In the genomic region with DNA sequence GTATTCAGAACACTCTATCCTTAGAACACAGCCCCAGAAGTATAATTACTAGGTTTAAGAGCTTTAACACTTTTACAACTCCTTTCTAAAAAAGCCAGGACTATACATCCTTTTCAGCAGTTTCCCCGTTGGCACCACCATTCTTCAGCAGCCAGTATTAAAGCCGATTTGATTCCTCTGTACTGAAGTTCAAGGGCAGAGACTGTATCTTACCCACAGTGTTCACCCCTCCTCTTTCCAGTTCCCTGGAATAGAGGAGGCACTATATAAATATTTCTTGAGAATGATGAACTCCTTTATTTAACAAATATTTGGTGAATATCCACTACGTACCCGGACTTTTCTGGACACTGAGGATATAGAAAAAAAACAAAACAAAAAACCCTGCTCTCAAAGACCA, we compare ENCODE assay signal across 16 cellular contexts. TPM values are rescaled to one million over a fixed set of nuclear protein-coding genes. Genes with fewer than 3 reads are reported as not detected.
DNase-seq lines count a peak whose midpoint lies in the region; ATAC-seq, FAIRE-seq and TF ChIP-seq lines count a peak whose summit lies in the region.
"Had no signal": no experiment of that assay in that cellular context is flagged by ENCODE, and none has a peak within 500 bp of the region (broad histone marks: within the 10 kb centered on the region; RNA-seq: fewer than 3 reads in every experiment).

No MANE protein-coding gene starts in this region.

- H4K20me1 ChIP-seq in HepG2 (ENCODE audit: insufficient read depth, low read length) (peaks cover 39% of the 10 kb centered on the region), H9 (ENCODE audit: control insufficient read depth, insufficient read depth, insufficient read length) (no peaks in the 10 kb centered on the region)

- no peak overlapping the region for H3T11ph ChIP-seq in H9 (ENCODE audit: low read length)

- H3K9ac ChIP-seq in HepG2 (ENCODE audit: insufficient read depth, low read depth, low read length) (no peak overlapping the region), H9 (ENCODE audit: extremely low read depth, insufficient read length, low read length) (no peak overlapping the region)
- H3K9ac ChIP-seq: BLaER1 had no signal

- no peaks in the 10 kb centered on the region for H3K9me3 Mint-ChIP-seq in MCF 10A (ENCODE audit: unreplicated experiment)
- H3K9me3 Mint-ChIP-seq in H9, result peaks cover 6 to 26% of the 10 kb centered on the region in 2 experiments; a peak in 4 of 5 replicates
- H3K9me3 Mint-ChIP-seq: CD4-positive, alpha-beta memory T cell had no signal

- intact Hi-C loops in MCF 10A (cut with micrococcal nuclease), result no loop called here
- intact Hi-C loops in breast epithelium (cut with DNase I; ENCODE audit: low total_unique reads), result no loop called here
- intact Hi-C loops in right lobe of liver (cut with DNase I), result no loop called here
- intact Hi-C loops in HepG2 (cut with micrococcal nuclease; ENCODE audit: unreplicated experiment), result no loop called here
- intact Hi-C loops in pancreas (cut with DNase I), result no loop called here

- H3K4ac ChIP-seq in H9 (ENCODE audit: low read depth, low read length), result no peak overlapping the region

- no peak overlapping the region for H3K56ac ChIP-seq in H9 (ENCODE audit: insufficient read length, low read depth, low read length)

- TF ChIP-seq EP300 in HepG2 (IDR thresholded peaks at IDR 0.05; ENCODE audit: low read depth in 2 of 2, low read length in 2 of 2), result no peak
- TF ChIP-seq EP300 in HepG2 (CRISPR knock-in tag; IDR thresholded peaks at IDR 0.05; ENCODE audit: borderline replicate concordance), result no peak

- POLR2A ChIA-PET in MCF 10A (lab: Yijun Ruan, JAX), result interaction anchor here (2.2 kb wide), 1 partner anchor 10 kb away, joined by 5 read pairs; no protein-coding TSS in a partner anchor
- POLR2A ChIA-PET in HepG2 (lab: Yijun Ruan, JAX), result no interaction called here

- no peak overlapping the region for H2BK5ac ChIP-seq in H9 (ENCODE audit: insufficient read length, low read length)

- DNase-seq in MCF 10A (ENCODE audit: unreplicated experiment) (no peak), breast epithelium (ENCODE audit: low spot score in 2 of 2) (no peak), right lobe of liver (no peak), HepG2 (ENCODE audit: low spot score) (no peak), pancreas (no peak), H9 (no peak), activated gamma-delta T cell treated with Interleukin-2 at 50 U/mL for 16 hours (no peak)
- DNase-seq: 8988T; CD4-positive, alpha-beta memory T cell; DMS153; GF-D8; GOT3; H7 had no signal

- no peaks in the 10 kb centered on the region for H3K36me3 ChIP-seq in breast epithelium
- H3K36me3 ChIP-seq in right lobe of liver, result no peaks in the 10 kb centered on the region
- peaks cover 0 to 10% of the 10 kb centered on the region in 2 experiments; a peak in 1 of 5 replicates for H3K36me3 ChIP-seq in HepG2 (replicated peaks in 1 of 2; ENCODE audit: control insufficient read depth in 1 of 2, insufficient read depth in 2 of 2, low read length in 2 of 2)
- no peaks in the 10 kb centered on the region for H3K36me3 ChIP-seq in pancreas

- H3K4me3 ChIP-seq in breast epithelium, result no peak overlapping the region
- H3K4me3 ChIP-seq in right lobe of liver, result no peak overlapping the region
- H3K4me3 ChIP-seq in HepG2 (replicated peaks in 1 of 3; ENCODE audit: insufficient read depth in 1 of 3, low read depth in 2 of 3, low read length in 3 of 3), result no peak overlapping the region
- no peak overlapping the region for H3K4me3 ChIP-seq in pancreas
- H3K4me3 ChIP-seq: BLaER1 had no signal

- H3K27me3 Mint-ChIP-seq in MCF 10A (ENCODE audit: insufficient read depth, unreplicated experiment), result no peaks in the 10 kb centered on the region
- no peaks in the 10 kb centered on the region for H3K27me3 Mint-ChIP-seq in H9 (ENCODE audit: low read depth)
- H3K27me3 Mint-ChIP-seq: CD4-positive, alpha-beta memory T cell had no signal

- H3K36me3 Mint-ChIP-seq in MCF 10A (ENCODE audit: insufficient read depth, unreplicated experiment), result peaks cover 16% of the 10 kb centered on the region
- peaks cover 17 to 46% (median 19%) of the 10 kb centered on the region in 3 experiments for H3K36me3 Mint-ChIP-seq in H9 (ENCODE audit: insufficient read depth in 1 of 3, low read depth in 3 of 3)

- H2BK20ac ChIP-seq in H9 (ENCODE audit: low read depth, low read length, poor library complexity, severe bottlenecking), result no peak overlapping the region

- peaks cover 16% of the 10 kb centered on the region for H3K79me1 ChIP-seq in H9 (ENCODE audit: insufficient read depth, low read depth, low read length, poor library complexity, severe bottlenecking)

- FAIRE-seq in HepG2 (lab: Jason Lieb, UNC) (no peak), pancreas (lab: Jason Lieb, UNC) (no peak)

- H2BK15ac ChIP-seq in H9 (ENCODE audit: low read depth, low read length), result no peak overlapping the region

- WGBS in right lobe of liver (ENCODE audit: insufficient coverage, low coverage, low lambda C conversion rate, missing lambda C conversion rate), result 30% methylated on average over 4 of the region's 4 CpGs
- 72% methylated on average over 4 of the region's 4 CpGs for WGBS in HepG2 (ENCODE audit: low lambda C conversion rate)
- 20 to 28% methylated on average over 4 of the region's 4 CpGs for WGBS in pancreas, 2 donors
- WGBS in H9 (ENCODE audit: extremely low coverage, insufficient read length, low lambda C conversion rate), result no CpG with 5 or more reads among the region's 4 CpGs

- H3K23ac ChIP-seq in H9 (ENCODE audit: insufficient read length, low read depth, low read length), result no peak overlapping the region

- no peak overlapping the region for H2AK5ac ChIP-seq in H9 (ENCODE audit: insufficient read length, low read length)

- H3K4me1 Mint-ChIP-seq in MCF 10A (ENCODE audit: insufficient read depth, unreplicated experiment) (peaks cover 21% of the 10 kb centered on the region), H9 (no peaks in the 10 kb centered on the region; a peak in 1 of 4 replicates)

- H3K18ac ChIP-seq in H9 (ENCODE audit: insufficient read length, low read depth, low read length), result no peak overlapping the region

- H3K4me3 Mint-ChIP-seq in MCF 10A (ENCODE audit: unreplicated experiment), result no peak overlapping the region
- no peak overlapping the region for H3K4me3 Mint-ChIP-seq in H9
- H3K4me3 Mint-ChIP-seq: CD14-positive monocyte; CD4-positive, alpha-beta memory T cell had no signal

- ATAC-seq in right lobe of liver, result peak in 3 of 4 donors; percentile 21 to 50 (median 27)
- no peak for ATAC-seq in HepG2
- peak; percentile 28 to 65 (median 38) for ATAC-seq in pancreas
- no peak for ATAC-seq in GM21737 (IDR thresholded peaks at IDR 0.05; ENCODE audit: unreplicated experiment)

- H3K4me2 ChIP-seq in HepG2 (ENCODE audit: low read depth, low read length) (no peak overlapping the region), H9 (ENCODE audit: insufficient read depth, insufficient read length, low read length) (no peak overlapping the region)
- H3K4me2 ChIP-seq: BLaER1 had no signal

- TF ChIP-seq CTCF in MCF 10A (IDR thresholded peaks at IDR 0.05; ENCODE audit: unreplicated experiment), result no peak
- no peak for TF ChIP-seq CTCF in breast epithelium (IDR thresholded peaks at IDR 0.05)
- TF ChIP-seq CTCF in right lobe of liver (IDR thresholded peaks at IDR 0.05), result no peak
- TF ChIP-seq CTCF in HepG2 (CRISPR knock-in tag; IDR thresholded peaks at IDR 0.05), result no peak
- TF ChIP-seq CTCF in pancreas (IDR thresholded peaks at IDR 0.05), result no peak
- TF ChIP-seq CTCF in H9 (conservative IDR thresholded peaks at IDR 0.05), result no peak

- H3K27me3 ChIP-seq in breast epithelium, result no peaks in the 10 kb centered on the region
- H3K27me3 ChIP-seq in right lobe of liver, result no peaks in the 10 kb centered on the region
- H3K27me3 ChIP-seq in HepG2 (ENCODE audit: control insufficient read depth in 1 of 2, insufficient read depth in 2 of 2, low read length in 2 of 2), result no peaks in the 10 kb centered on the region
- no peaks in the 10 kb centered on the region for H3K27me3 ChIP-seq in pancreas
- no peaks in the 10 kb centered on the region for H3K27me3 ChIP-seq in H9 (ENCODE audit: insufficient read depth, low read length)
- H3K27me3 ChIP-seq: BLaER1 had no signal

- no peaks in the 10 kb centered on the region for H3K4me1 ChIP-seq in breast epithelium
- H3K4me1 ChIP-seq in right lobe of liver, result peaks cover 0 to 34% (median 2%) of the 10 kb centered on the region in 4 donors
- H3K4me1 ChIP-seq in HepG2 (ENCODE audit: insufficient read depth, low read length), result peaks cover 53% of the 10 kb centered on the region
- H3K4me1 ChIP-seq in pancreas, result peaks cover 0 to 36% (median 25%) of the 10 kb centered on the region in 3 donors
- no peaks in the 10 kb centered on the region; the same call in 1 of the 2 replicates for H3K4me1 ChIP-seq in H9 (ENCODE audit: insufficient read depth, low read length)

- peaks cover 89% of the 10 kb centered on the region for H3K79me2 ChIP-seq in HepG2 (ENCODE audit: insufficient read depth, low read length)
- peaks cover 16% of the 10 kb centered on the region; the same call in 1 of the 2 replicates for H3K79me2 ChIP-seq in H9 (ENCODE audit: insufficient read depth, low read length)

- no peaks in the 10 kb centered on the region for H3K9me3 ChIP-seq in breast epithelium
- H3K9me3 ChIP-seq in right lobe of liver, result no peaks in the 10 kb centered on the region
- H3K9me3 ChIP-seq in HepG2 (ENCODE audit: low read length), result no peaks in the 10 kb centered on the region
- no peaks in the 10 kb centered on the region for H3K9me3 ChIP-seq in pancreas
- no peaks in the 10 kb centered on the region for H3K9me3 ChIP-seq in H9 (ENCODE audit: control insufficient read depth, low read depth, low read length)

- no peaks in the 10 kb centered on the region for H3K23me2 ChIP-seq in H9 (ENCODE audit: insufficient read length, low read depth, low read length, poor library complexity, severe bottlenecking)

- in situ Hi-C loops in HepG2 (cut with HindIII; ENCODE audit: extremely low pct_ligation_motif_present, low pct_unique_long_range_greater_than_20kb), result no loop called here

- no peak overlapping the region for H2BK12ac ChIP-seq in H9 (ENCODE audit: insufficient read length, low read depth, low read length)

- peak overlapping the region; percentile 77 for H3K27ac Mint-ChIP-seq in MCF 10A (ENCODE audit: low read depth, unreplicated experiment)
- H3K27ac Mint-ChIP-seq in H9, result peak overlapping the region in 1 of 3 experiments; percentile 23; a peak in 1 of 7 replicates

- BruUV-seq in MCF 10A (replicated peaks; lab: Mats Ljungman, UMichigan), result no TSS peak
- BruUV-seq in HepG2 (replicated peaks; lab: Mats Ljungman, UMichigan), result no TSS peak

- no peak overlapping the region for H4K5ac ChIP-seq in H9 (ENCODE audit: insufficient read length, low read depth, low read length)

- H3K27ac ChIP-seq in breast epithelium (no peak overlapping the region), right lobe of liver (no peak overlapping the region), HepG2 (ENCODE audit: extremely low read length, insufficient read depth, low read length) (no peak overlapping the region), pancreas (peak overlapping the region in 1 of 4 donors; percentile 34), H9 (ENCODE audit: insufficient read length, low read depth, low read length) (no peak overlapping the region)
- H3K27ac ChIP-seq: BLaER1 had no signal

- H2AFZ ChIP-seq in HepG2 (ENCODE audit: low read length), result no peak overlapping the region
- H2AFZ ChIP-seq in H9 (ENCODE audit: low read length), result no peak overlapping the region

- no peak overlapping the region for H4K91ac ChIP-seq in H9 (ENCODE audit: insufficient read length, low read depth, low read length)

- H4K8ac ChIP-seq in H9 (replicated peaks; ENCODE audit: insufficient read length, low read depth, low read length), result no peak overlapping the region

- CTCF ChIA-PET in MCF 10A (lab: Yijun Ruan, JAX), result interaction anchor here (0.5 kb wide), 1 partner anchor 166 kb away, joined by 3 read pairs; no protein-coding TSS in a partner anchor
- CTCF ChIA-PET in HepG2 (lab: Yijun Ruan, JAX; ENCODE audit: low intra/inter-chr PET ratio, low total read pairs), result no interaction called here

- TF ChIP-seq RAD21 in HepG2 (CRISPR knock-in tag; IDR thresholded peaks at IDR 0.05), result no peak

- no peak overlapping the region for H3K14ac ChIP-seq in H9 (ENCODE audit: insufficient read depth, low read length)

- TF ChIP-seq POLR2A in breast epithelium (IDR thresholded peaks at IDR 0.05) (no peak), right lobe of liver (IDR thresholded peaks at IDR 0.05) (no peak), HepG2 (IDR thresholded peaks at IDR 0.05; ENCODE audit: insufficient read depth in 1 of 2, low read depth in 2 of 2, low read length in 2 of 2) (no peak)

- H2BK120ac ChIP-seq in H9 (ENCODE audit: low read depth, low read length, poor library complexity, severe bottlenecking), result no peak overlapping the region

RNA-seq across cellular contexts. Expression of a gene that starts 15.8 kb away (rescaled TPM):
- total RNA-seq in MCF 10A (2022), result 204 and 264 TPM in 2 replicates
- 10 to 100 TPM; 48.8 to 60.0 (median 58.7) TPM for total RNA-seq in breast epithelium
- total RNA-seq in right lobe of liver, result 10 to 100 TPM; 22.7 to 81.9 (median 66.8) TPM
- total RNA-seq in HepG2 (2016; rRNA removed; fragmentation: Illumina TruSeq; extraction: Trizol), result 17.5 and 20.2 TPM in 2 replicates
- 21.6 and 28.5 TPM in 2 replicates for total RNA-seq in HepG2 (2016; cell fraction: cytosol; rRNA removed; fragmentation: Illumina TruSeq; extraction: Trizol; ENCODE audit: low read depth)
- total RNA-seq in HepG2 (2016; cell fraction: insoluble cytoplasmic fraction; rRNA removed; fragmentation: Illumina TruSeq; extraction: Trizol), result 15.0 and 16.4 TPM in 2 replicates
- total RNA-seq in HepG2 (2016; cell fraction: membrane; rRNA removed; fragmentation: Illumina TruSeq; extraction: Trizol), result 14.9 and 15.0 TPM in 2 replicates
- 66.1 and 77.7 TPM in 2 replicates for total RNA-seq in HepG2 (2016; cell fraction: nucleus; rRNA removed; fragmentation: Illumina TruSeq; extraction: Trizol)
- 29.6 and 45.9 TPM in 2 replicates for polyA plus RNA-seq in HepG2 (2011; rRNA removed)
- 8.5 and 13.3 TPM in 2 replicates for polyA plus RNA-seq in HepG2 (2011; cell fraction: cytosol; rRNA removed)
- 15.1 and 18.7 TPM in 2 replicates for polyA plus RNA-seq in HepG2 (2011; cell fraction: nucleus; rRNA removed)
- polyA plus RNA-seq in HepG2 (2012), result 54.3 and 117 TPM in 2 replicates
- 11.1 and 13.0 TPM in 2 replicates for polyA plus RNA-seq in HepG2 (2016; cell fraction: cytosol; fragmentation: Illumina TruSeq; extraction: Trizol; ENCODE audit: low read depth)
- polyA plus RNA-seq in HepG2 (2016; cell fraction: insoluble cytoplasmic fraction; fragmentation: Illumina TruSeq; extraction: Trizol; ENCODE audit: low read depth), result 56.3 and 56.5 TPM in 2 replicates
- polyA plus RNA-seq in HepG2 (2016; cell fraction: membrane; fragmentation: Illumina TruSeq; extraction: Trizol; ENCODE audit: low read depth), result 18.9 and 20.3 TPM in 2 replicates
- 161 and 164 TPM in 2 replicates for polyA plus RNA-seq in HepG2 (2016; cell fraction: nucleus; fragmentation: Illumina TruSeq; extraction: Trizol; ENCODE audit: insufficient read depth, low read depth)
- 13.4 and 20.4 TPM in 2 replicates for polyA minus RNA-seq in HepG2 (2011; rRNA and poly(A)+ RNA removed; ENCODE audit: low replicate concordance)
- polyA minus RNA-seq in HepG2 (2011; cell fraction: cytosol; rRNA and poly(A)+ RNA removed), result 16.7 and 26.4 TPM in 2 replicates
- polyA minus RNA-seq in HepG2 (2011; cell fraction: nucleus; rRNA and poly(A)+ RNA removed), result 82.8 and 89.0 TPM in 2 replicates
- 100 to 1,000 TPM in 5 of 6 donors, 10 to 100 TPM in 1; 98.5 to 146 (median 116) TPM for total RNA-seq in pancreas
- 10 to 100 TPM; 34.4 to 48.7 TPM for polyA plus RNA-seq in pancreas
- 73.3 and 86.2 TPM in 2 replicates for total RNA-seq in H9 (2021)

Comparison
In these comparisons a context has a peak if more than half of its experiments do, and no peak if none do; other contexts are left out.
1. ATAC-seq: peak in right lobe of liver (3 of 4) and pancreas (4 of 4); none in HepG2 (single experiment) and GM21737 (single experiment).